In genomic region chr21:32392299-32392879, GRCh38 we compare ENCODE assay signal across 1 cellular context.
TF ChIP-seq lines count a peak whose summit lies in the region.

No MANE protein-coding gene starts in this region.

TF ChIP-seq in HepG2, 621 proteins besides CTCF, POLR2A, EP300 and RAD21 (continued from another document):
- TF ChIP-seq LBX2 (CRISPR knock-in tag; IDR thresholded peaks at IDR 0.05; ENCODE audit: borderline replicate concordance): no peak
- TF ChIP-seq SIX4 (CRISPR knock-in tag; IDR thresholded peaks at IDR 0.05): no peak
- TF ChIP-seq ZNF33B (CRISPR knock-in tag; IDR thresholded peaks at IDR 0.05): 0 out of 2 replicates have a peak, but pooled peaks have one; percentile 75
- TF ChIP-seq RERE (CRISPR knock-in tag; IDR thresholded peaks at IDR 0.05; ENCODE audit: low read depth): no peak
- TF ChIP-seq ZNF704 (CRISPR knock-in tag; IDR thresholded peaks at IDR 0.05; ENCODE audit: borderline replicate concordance): 0 out of 2 replicates have a peak, but pooled peaks have one; percentile 44
- TF ChIP-seq MLX (CRISPR knock-in tag; IDR thresholded peaks at IDR 0.05): no peak
- TF ChIP-seq SMAD9 (CRISPR knock-in tag; IDR thresholded peaks at IDR 0.05): 0 out of 2 replicates have a peak, but pooled peaks have one; percentile 43
- TF ChIP-seq ZSCAN30 (CRISPR knock-in tag; IDR thresholded peaks at IDR 0.05): 0 out of 2 replicates have a peak, but pooled peaks have one; percentile 29
- peak; percentile 37; the same call in 1 of the 2 replicates for TF ChIP-seq ZZZ3 (CRISPR knock-in tag; IDR thresholded peaks at IDR 0.05; ENCODE audit: borderline replicate concordance)
- TF ChIP-seq IRF1 (CRISPR knock-in tag; IDR thresholded peaks at IDR 0.05; ENCODE audit: low read depth): 0 out of 2 replicates have a peak, but pooled peaks have one; percentile 46
- TF ChIP-seq ZNF549 (CRISPR knock-in tag; IDR thresholded peaks at IDR 0.05): no peak
- TF ChIP-seq KDM5A (IDR thresholded peaks at IDR 0.05; ENCODE audit: borderline replicate concordance, low read length): peak; percentile 84; the same call in 1 of the 2 replicates
- peak; percentile 73 for TF ChIP-seq ASH2L (IDR thresholded peaks at IDR 0.05; ENCODE audit: insufficient read length, low read depth, low read length)
- TF ChIP-seq HOMEZ (CRISPR knock-in tag; IDR thresholded peaks at IDR 0.05; ENCODE audit: low read depth): no peak
- TF ChIP-seq MED1 (CRISPR knock-in tag; IDR thresholded peaks at IDR 0.05): no peak
- 0 out of 2 replicates have a peak, but pooled peaks have one; percentile 28 for TF ChIP-seq ZNF543 (CRISPR knock-in tag; IDR thresholded peaks at IDR 0.05)
